ENCODE assay signal across 8 cellular contexts in genomic region chr15:35306361-35306981, GRCh38.
A peak's percentile ranks its signal among the peaks of the same experiment; 100 is the strongest.
DNase-seq lines count a peak whose midpoint lies in the region.

No MANE protein-coding gene starts in this region.

- DNase-seq in A172 (ENCODE audit: low spot score) (peak; percentile 88), HT-29 (ENCODE audit: low spot score) (peak; percentile 73), dermis blood vessel endothelial cell (peak; percentile 85), medulla oblongata (ENCODE audit: extremely low spot score) (peak; percentile 46), hypothalamus (lab: John Stamatoyannopoulos, UW) (no peak), NCI-H510A treated with DMSO at 0.1 percent for 48 hours (lab: John Stamatoyannopoulos, UW) (no peak), DMS 273 treated with DMSO at 0.1 percent for 48 hours (lab: John Stamatoyannopoulos, UW) (no peak)
- DNase-seq in stimulated activated naive CD4-positive, alpha-beta T cell (lab: John Stamatoyannopoulos, UW), result no peak

Comparison
In these comparisons a context has a peak if more than half of its experiments do, and no peak if none do; other contexts are left out.
1. DNase-seq: peak in A172 (single experiment), HT-29 (single experiment), dermis blood vessel endothelial cell (single experiment) and medulla oblongata (single experiment); none in hypothalamus (0 of 51), NCI-H510A treated with DMSO at 0.1 percent for 48 hours (single experiment), stimulated activated naive CD4-positive, alpha-beta T cell (0 of 6) and DMS 273 treated with DMSO at 0.1 percent for 48 hours (single experiment).